Comparison of ENCODE assay signal across 1 cellular context in the genomic region with DNA sequence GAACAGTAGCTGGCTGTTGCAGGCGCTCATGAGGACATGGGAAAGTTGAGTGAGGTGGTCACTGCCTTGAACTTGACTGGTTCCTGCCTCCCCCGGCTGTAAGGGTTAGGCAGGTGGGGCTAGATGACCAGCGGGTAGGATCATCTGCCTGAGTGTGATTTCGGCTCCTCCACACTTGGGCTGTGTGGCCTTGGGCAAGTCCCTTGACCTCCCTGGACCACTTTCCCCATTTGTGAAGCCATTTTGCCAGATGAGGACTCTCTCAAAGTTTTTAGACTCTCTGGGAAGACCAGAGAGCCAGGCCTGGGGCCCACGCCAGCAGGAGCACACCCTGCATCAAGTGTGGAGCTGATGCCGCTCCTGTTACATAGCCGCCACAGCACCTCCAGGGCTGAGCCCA.
TF ChIP-seq lines count a peak whose summit lies in the region.

No MANE protein-coding gene starts in this region.

TF ChIP-seq in IMR-90, 13 proteins besides CTCF, POLR2A, EP300 and RAD21 (continued from another document):
- TF ChIP-seq, protein P1, sequence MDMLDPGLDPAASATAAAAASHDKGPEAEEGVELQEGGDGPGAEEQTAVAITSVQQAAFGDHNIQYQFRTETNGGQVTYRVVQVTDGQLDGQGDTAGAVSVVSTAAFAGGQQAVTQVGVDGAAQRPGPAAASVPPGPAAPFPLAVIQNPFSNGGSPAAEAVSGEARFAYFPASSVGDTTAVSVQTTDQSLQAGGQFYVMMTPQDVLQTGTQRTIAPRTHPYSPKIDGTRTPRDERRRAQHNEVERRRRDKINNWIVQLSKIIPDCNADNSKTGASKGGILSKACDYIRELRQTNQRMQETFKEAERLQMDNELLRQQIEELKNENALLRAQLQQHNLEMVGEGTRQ (IDR thresholded peaks at IDR 0.05; ENCODE audit: low read depth, low read length): no peak
- TF ChIP-seq MXI1 (IDR thresholded peaks at IDR 0.05; ENCODE audit: borderline replicate concordance, low read depth, low read length): no peak
- no peak for TF ChIP-seq RFX5 (IDR thresholded peaks at IDR 0.05; ENCODE audit: low read depth, low read length)
- TF ChIP-seq NFE2L2 (IDR thresholded peaks at IDR 0.05; ENCODE audit: low read depth, low read length): no peak
- TF ChIP-seq, protein P2, sequence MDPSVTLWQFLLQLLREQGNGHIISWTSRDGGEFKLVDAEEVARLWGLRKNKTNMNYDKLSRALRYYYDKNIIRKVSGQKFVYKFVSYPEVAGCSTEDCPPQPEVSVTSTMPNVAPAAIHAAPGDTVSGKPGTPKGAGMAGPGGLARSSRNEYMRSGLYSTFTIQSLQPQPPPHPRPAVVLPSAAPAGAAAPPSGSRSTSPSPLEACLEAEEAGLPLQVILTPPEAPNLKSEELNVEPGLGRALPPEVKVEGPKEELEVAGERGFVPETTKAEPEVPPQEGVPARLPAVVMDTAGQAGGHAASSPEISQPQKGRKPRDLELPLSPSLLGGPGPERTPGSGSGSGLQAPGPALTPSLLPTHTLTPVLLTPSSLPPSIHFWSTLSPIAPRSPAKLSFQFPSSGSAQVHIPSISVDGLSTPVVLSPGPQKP (IDR thresholded peaks at IDR 0.05; ENCODE audit: borderline replicate concordance, low read depth, low read length): no peak
TF ChIP-seq in IMR-90: peak in this region for 0.
